Comparison of ENCODE assay signal across 8 cellular contexts in the genomic region with DNA sequence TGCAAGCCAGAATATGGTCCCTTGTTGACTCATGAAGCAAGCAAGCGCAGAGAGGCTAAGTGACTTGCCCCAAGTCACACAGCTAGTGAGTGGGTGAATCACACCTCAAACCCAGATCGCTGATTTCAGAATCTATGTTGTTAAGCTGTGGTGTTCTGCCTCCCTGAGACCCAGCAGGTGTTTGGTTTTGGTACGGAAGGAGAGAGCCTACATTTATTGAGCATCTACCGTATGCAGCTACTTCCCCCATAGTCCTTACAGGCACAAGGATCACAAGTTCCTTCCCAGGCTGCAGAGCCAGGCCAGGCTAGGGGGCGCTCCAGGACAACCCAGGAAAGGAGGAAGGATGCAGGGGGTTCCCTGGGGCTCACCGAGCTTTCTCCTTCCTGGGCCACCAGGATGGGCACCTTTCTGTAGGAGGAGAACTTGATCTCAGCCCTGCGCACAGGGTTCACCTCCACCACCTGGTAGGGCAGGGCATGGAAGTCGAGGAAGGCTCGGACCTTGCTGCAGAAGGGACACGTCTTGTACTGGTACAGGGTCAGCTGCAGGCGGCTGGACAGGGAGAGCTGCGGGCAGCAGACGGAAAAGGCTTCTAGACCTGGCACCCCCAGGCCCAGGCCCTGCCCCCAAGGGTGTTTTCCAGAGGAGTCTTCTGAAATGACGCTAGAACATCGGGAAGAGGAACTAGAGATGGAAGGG. TPM values are rescaled to one million over a fixed set of nuclear protein-coding genes. Genes with fewer than 3 reads are reported as not detected.
DNase-seq lines count a peak whose midpoint lies in the region; ATAC-seq and TF ChIP-seq lines count a peak whose summit lies in the region.

No MANE protein-coding gene starts in this region.

- H3K27me3 Mint-ChIP-seq in Calu3 (ENCODE audit: unreplicated experiment) (no peaks in the 10 kb centered on the region), IgD-negative memory B cell (no peaks in the 10 kb centered on the region)

- TF ChIP-seq CTCF in Calu3 (IDR thresholded peaks at IDR 0.05; ENCODE audit: unreplicated experiment) (peak; percentile 55), mucosa of descending colon (IDR thresholded peaks at IDR 0.05) (peak; percentile 49), tibial nerve (IDR thresholded peaks at IDR 0.05) (peak; percentile 19 to 49 (median 42))

- H3K27ac Mint-ChIP-seq in Calu3 (ENCODE audit: unreplicated experiment) (peak overlapping the region; percentile 72), IgD-negative memory B cell (peak overlapping the region in 2 of 3 donors; percentile 63 to 100)

- CTCF ChIA-PET in Calu3 (lab: Charles Lee): interaction anchor here (0.7 to 1.4 kb wide), 7 partner anchors 12 to 65 kb away, joined by 3 to 6 read pairs (median 4); a partner anchor contains a TSS

- intact Hi-C loops in Calu3 (cut with micrococcal nuclease; ENCODE audit: unreplicated experiment) (no loop called here), mucosa of descending colon (cut with DNase I, micrococcal nuclease) (no loop called here)

- H3K4me3 Mint-ChIP-seq in Calu3 (ENCODE audit: low read depth, unreplicated experiment) (peak overlapping the region; percentile 94), IgD-negative memory B cell (peak overlapping the region; percentile 81 to 93 (median 87))

- H3K9me3 ChIP-seq in effector memory CD4-positive, alpha-beta T cell (ENCODE audit: control insufficient read depth, low read length): no peaks in the 10 kb centered on the region
- H3K9me3 ChIP-seq in mucosa of descending colon (no peaks in the 10 kb centered on the region), tibial nerve (no peaks in the 10 kb centered on the region)

- H3K27me3 ChIP-seq in effector memory CD4-positive, alpha-beta T cell (replicated peaks; ENCODE audit: control insufficient read depth, insufficient read depth, low read length, poor library complexity, severe bottlenecking): no peaks in the 10 kb centered on the region
- H3K27me3 ChIP-seq in tibial nerve: no peaks in the 10 kb centered on the region

- peaks cover 30% of the 10 kb centered on the region for H3K4me1 ChIP-seq in effector memory CD4-positive, alpha-beta T cell (ENCODE audit: control insufficient read depth, insufficient read depth, low read length, poor library complexity, severe bottlenecking)
- H3K4me1 ChIP-seq in mucosa of descending colon (ENCODE audit: low read depth) (peaks cover 29% of the 10 kb centered on the region), tibial nerve (peaks cover 0 to 40% (median 25%) of the 10 kb centered on the region in 4 donors)

- H3K36me3 ChIP-seq in effector memory CD4-positive, alpha-beta T cell (ENCODE audit: control insufficient read depth, insufficient read depth, low read length): peaks cover 29% of the 10 kb centered on the region
- H3K36me3 ChIP-seq in mucosa of descending colon (ENCODE audit: low read depth) (no peaks in the 10 kb centered on the region), tibial nerve (peaks cover 0 to 53% (median 0%) of the 10 kb centered on the region in 3 donors)

- no peak for TF ChIP-seq POLR2A in tibial nerve (IDR thresholded peaks at IDR 0.05)

- H3K9me3 Mint-ChIP-seq in Calu3 (ENCODE audit: low read depth, unreplicated experiment) (peaks cover 3% of the 10 kb centered on the region), IgD-negative memory B cell (no peaks in the 10 kb centered on the region)

- ATAC-seq in mucosa of descending colon: peak; percentile 13
- ATAC-seq in HG02970 (IDR thresholded peaks at IDR 0.05; ENCODE audit: low FRiP score, unreplicated experiment): no peak

- no peak overlapping the region for H3K4me3 ChIP-seq in effector memory CD4-positive, alpha-beta T cell (ENCODE audit: insufficient read depth, low read depth, low read length, poor library complexity, severe bottlenecking)
- H3K4me3 ChIP-seq in mucosa of descending colon: no peak overlapping the region
- peak overlapping the region in 1 of 4 donors; percentile 10 for H3K4me3 ChIP-seq in tibial nerve

- H3K36me3 Mint-ChIP-seq in Calu3 (ENCODE audit: insufficient read depth, unreplicated experiment) (peaks cover 89% of the 10 kb centered on the region), IgD-negative memory B cell (no peaks in the 10 kb centered on the region)

- WGBS in tibial nerve, 2 donors: 63% methylated on average over 12 to 15 of the region's 15 CpGs

- no TSS peak for BruUV-seq in Calu3 (replicated peaks; lab: Mats Ljungman, UMichigan)

- no peak overlapping the region for H3K27ac ChIP-seq in effector memory CD4-positive, alpha-beta T cell (ENCODE audit: insufficient read depth, low read length, poor library complexity, severe bottlenecking)
- peak overlapping the region in 3 of 4 donors; percentile 28 to 63 (median 45) for H3K27ac ChIP-seq in tibial nerve

- H3K4me1 Mint-ChIP-seq in Calu3 (ENCODE audit: low read depth, unreplicated experiment) (peaks cover 22% of the 10 kb centered on the region), IgD-negative memory B cell (peaks cover 23 to 30% (median 24%) of the 10 kb centered on the region in 3 donors)

- no peak for TF ChIP-seq EP300 in tibial nerve (IDR thresholded peaks at IDR 0.05)

- peak; percentile 86 for DNase-seq in Calu3
- peak; percentile 42 for DNase-seq in T-helper 9 cell
- DNase-seq in effector memory CD4-positive, alpha-beta T cell: peak in 2 of 3 donors; percentile 21 to 26
- peak; percentile 84 to 90 (median 88) for DNase-seq in mucosa of descending colon
- DNase-seq in tibial nerve (ENCODE audit: low spot score in 2 of 2): peak; percentile 53 to 77
- DNase-seq in epidermal melanocyte (ENCODE audit: insufficient read length, low spot score): no peak

RNA-seq across cellular contexts. Expression of a gene that starts 2.5 kb away (rescaled TPM):
- total RNA-seq in Calu3 (2022) (121 and 137 TPM in 2 replicates), mucosa of descending colon (10 to 100 TPM; 65.3 to 99.7 (median 90.6) TPM), tibial nerve (100 to 1,000 TPM in 1 of 4 donors, 10 to 100 TPM in 3; 68.9 to 180 (median 74.7) TPM)
- polyA plus RNA-seq in IgD-negative memory B cell: 57.4 TPM

RNA-seq across cellular contexts. Expression of a gene that starts 24.2 kb away (rescaled TPM):
- total RNA-seq in Calu3 (2022) (2,733 and 4,208 TPM in 2 replicates), mucosa of descending colon (100 to 1,000 TPM in 1 of 3 donors, 10 to 100 TPM in 2; 16.8 to 456 (median 20.5) TPM), tibial nerve (not detected)
- polyA plus RNA-seq in IgD-negative memory B cell: 1.5 TPM

RNA-seq across cellular contexts. Expression of a gene that starts 35.0 kb away (rescaled TPM):
- total RNA-seq in Calu3 (2022): 77.6 and 82.3 TPM in 2 replicates
- 145 TPM for polyA plus RNA-seq in IgD-negative memory B cell
- total RNA-seq in mucosa of descending colon: 10 to 100 TPM; 33.7 to 46.8 (median 37.6) TPM
- total RNA-seq in tibial nerve: 100 to 1,000 TPM; 202 to 310 (median 243) TPM

RNA-seq across cellular contexts. Expression of a gene that starts 57.0 kb away (rescaled TPM):
- total RNA-seq in Calu3 (2022) (19.5 and 22.1 TPM in 2 replicates), mucosa of descending colon (10 to 100 TPM; 19.1 to 27.3 (median 21.3) TPM), tibial nerve (10 to 100 TPM; 23.4 to 29.7 (median 27.2) TPM)
- polyA plus RNA-seq in IgD-negative memory B cell: 7.4 TPM

RNA-seq across cellular contexts. Expression of a gene that starts 57.9 kb away (rescaled TPM):
- total RNA-seq in Calu3 (2022) (6.7 and 9.0 TPM in 2 replicates), mucosa of descending colon (10 to 100 TPM; 10.4 to 12.6 (median 11.9) TPM), tibial nerve (10 to 100 TPM in 1 of 4 donors, 1 to 10 TPM in 3; 5.4 to 11.2 (median 8.1) TPM)
- polyA plus RNA-seq in IgD-negative memory B cell: 12.7 TPM

Comparison
In these comparisons a context has a peak if more than half of its experiments do, and no peak if none do; other contexts are left out.
1. RNA of a gene that starts 24.2 kb away (total RNA-seq): 2,733 to 4,208 TPM in Calu3 and 16.8 to 456 TPM in mucosa of descending colon; not detected in tibial nerve; every median in the first group is over 10 times any median in the second.
2. Peak in every context shown above with its lines, with median percentiles within 50 percentile points of each other: CTCF ChIP-seq.